ENCODE assay signal across 25 cellular contexts in the genomic region with DNA sequence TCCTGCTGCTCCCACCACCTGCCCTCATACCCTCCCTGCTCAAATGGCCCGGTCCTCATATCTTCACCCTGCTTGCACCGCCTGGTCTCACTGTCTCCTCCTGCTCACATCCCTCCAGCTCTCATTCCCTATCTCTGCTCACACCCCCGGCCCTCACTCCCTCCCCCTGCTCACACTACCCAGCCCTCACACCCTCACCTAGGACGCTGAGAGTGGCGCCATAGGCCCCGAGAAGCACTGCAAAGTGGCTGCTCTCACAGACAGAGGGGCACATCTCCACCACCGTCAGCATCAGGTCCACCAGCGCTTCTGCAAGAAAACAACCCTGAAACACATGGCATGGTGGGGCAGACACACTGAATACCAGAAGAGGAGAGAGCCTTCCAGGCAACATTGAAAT. TPM values are rescaled to one million over a fixed set of nuclear protein-coding genes. Genes with fewer than 3 reads are reported as not detected.
A peak's percentile ranks its signal among the peaks of the same experiment; 100 is the strongest.
DNase-seq lines count a peak whose midpoint lies in the region; ATAC-seq and TF ChIP-seq lines count a peak whose summit lies in the region.
"Had no signal": no experiment of that assay in that cellular context is flagged by ENCODE, and none has a peak within 500 bp of the region (broad histone marks: within the 10 kb centered on the region; RNA-seq: fewer than 3 reads in every experiment).

No MANE protein-coding gene starts in this region.

- H3K27ac ChIP-seq in cingulate gyrus (ENCODE audit: low read depth, low read length) (peak overlapping the region; percentile 98), foreskin keratinocyte (no peak overlapping the region)
- H3K27ac ChIP-seq: epithelial cell of prostate, heart left ventricle, ovary, tibial artery, WERI-Rb-1 had no signal

- peak overlapping the region; percentile 14 for H3K27ac Mint-ChIP-seq in stimulated activated naive CD8-positive, alpha-beta T cell treated with anti-CD3 and anti-CD28 coated beads, Interleukin-15, Interleukin-2, amounts not matched to agents 100 ng/mL and 50 ng/mL, for 24 hours
- peak overlapping the region; percentile 81 for H3K27ac Mint-ChIP-seq in neural crest cell (ENCODE audit: unreplicated experiment)
- H3K27ac Mint-ChIP-seq: IgD-negative memory B cell, mesothelial cell of epicardium had no signal

- no peak for DNase-seq in stimulated activated naive CD8-positive, alpha-beta T cell treated with anti-CD3 and anti-CD28 coated beads, Interleukin-15, Interleukin-2, amounts not matched to agents 100 U/mL and 50 U/mL, for 24 hours
- DNase-seq in neural crest cell (ENCODE audit: low read depth, low spot score) = no peak
- no peak for DNase-seq in foreskin keratinocyte
- no peak for DNase-seq in mesenteric fat pad (ENCODE audit: low spot score)
- no peak for DNase-seq in stimulated activated CD4-positive, alpha-beta T cell treated with anti-CD3 and anti-CD28 coated beads, Interleukin-4, amount 100 ng/mL, for 24 hours
- DNase-seq: activated gamma-delta T cell; Calu3; heart left ventricle; left cardiac atrium; naive thymus-derived CD8-positive, alpha-beta T cell; NCI-H2081; ovary; stimulated activated CD4-positive, alpha-beta T cell treated with anti-CD3 and anti-CD28 coated beads, Interleukin-12 subunit alpha, Interleukin-12 subunit beta, amount 100 ng/mL, for 4 hours; stimulated activated CD4-positive, alpha-beta T cell treated with anti-CD3 and anti-CD28 coated beads, Interleukin-4, amount 100 ng/mL, for 4 hours; stimulated activated naive CD4-positive, alpha-beta T cell; tibial artery; WERI-Rb-1 had no signal

- H3K27me3 ChIP-seq in foreskin keratinocyte = no peaks in the 10 kb centered on the region
- H3K27me3 ChIP-seq: heart left ventricle, ovary, tibial artery had no signal

- no peaks in the 10 kb centered on the region for H3K9me3 Mint-ChIP-seq in stimulated activated naive CD8-positive, alpha-beta T cell treated with anti-CD3 and anti-CD28 coated beads, Interleukin-15, Interleukin-2, amounts not matched to agents 100 ng/mL and 50 ng/mL, for 24 hours
- H3K9me3 Mint-ChIP-seq in neural crest cell = peaks cover 4% of the 10 kb centered on the region
- H3K9me3 Mint-ChIP-seq: CD14-positive monocyte; naive thymus-derived CD8-positive, alpha-beta T cell had no signal

- H3K4me1 ChIP-seq in foreskin keratinocyte = no peaks in the 10 kb centered on the region
- H3K4me1 ChIP-seq: heart left ventricle, tibial artery had no signal

- no peaks in the 10 kb centered on the region for H3K27me3 Mint-ChIP-seq in stimulated activated naive CD8-positive, alpha-beta T cell treated with anti-CD3 and anti-CD28 coated beads, Interleukin-15, Interleukin-2, amounts not matched to agents 100 ng/mL and 50 ng/mL, for 24 hours
- H3K27me3 Mint-ChIP-seq in neural crest cell (ENCODE audit: low read depth) = peaks cover 4% of the 10 kb centered on the region
- H3K27me3 Mint-ChIP-seq: IgD-negative memory B cell; naive thymus-derived CD8-positive, alpha-beta T cell had no signal

- H3K36me3 Mint-ChIP-seq in stimulated activated naive CD8-positive, alpha-beta T cell treated with anti-CD3 and anti-CD28 coated beads, Interleukin-15, Interleukin-2, amounts not matched to agents 100 ng/mL and 50 ng/mL, for 24 hours (ENCODE audit: low read depth) = peaks cover 82% of the 10 kb centered on the region
- H3K36me3 Mint-ChIP-seq in neural crest cell (ENCODE audit: low read depth) = peaks cover 22% of the 10 kb centered on the region

- H3K4me1 Mint-ChIP-seq in stimulated activated naive CD8-positive, alpha-beta T cell treated with anti-CD3 and anti-CD28 coated beads, Interleukin-15, Interleukin-2, amounts not matched to agents 100 ng/mL and 50 ng/mL, for 24 hours (ENCODE audit: low read depth) = no peaks in the 10 kb centered on the region
- H3K4me1 Mint-ChIP-seq in neural crest cell = peaks cover 55% of the 10 kb centered on the region
- H3K4me1 Mint-ChIP-seq: CD14-positive monocyte, mesothelial cell of epicardium had no signal

- no peak for ATAC-seq in stimulated activated naive CD8-positive, alpha-beta T cell treated with anti-CD3 and anti-CD28 coated beads, Interleukin-15, Interleukin-2, amounts not matched to agents 100 U/mL and 50 U/mL, for 24 hours
- no peak for ATAC-seq in foreskin keratinocyte
- ATAC-seq: naive thymus-derived CD8-positive, alpha-beta T cell had no signal

- H3K4me3 Mint-ChIP-seq in stimulated activated naive CD8-positive, alpha-beta T cell treated with anti-CD3 and anti-CD28 coated beads, Interleukin-15, Interleukin-2, amounts not matched to agents 100 ng/mL and 50 ng/mL, for 24 hours = no peak overlapping the region
- no peak overlapping the region for H3K4me3 Mint-ChIP-seq in neural crest cell
- H3K4me3 Mint-ChIP-seq: CD14-positive monocyte; IgD-negative memory B cell; mesothelial cell of epicardium; naive thymus-derived CD8-positive, alpha-beta T cell had no signal

- no peak for TF ChIP-seq CTCF in neural crest cell (conservative IDR thresholded peaks at IDR 0.05)
- no peak for TF ChIP-seq CTCF in foreskin keratinocyte (conservative IDR thresholded peaks at IDR 0.05)

RNA-seq across cellular contexts. Expression of a gene that starts 38.6 kb away (rescaled TPM):
- total RNA-seq in neural crest cell (not detected in 2 replicates), foreskin keratinocyte (not detected in 2 replicates), mesenteric fat pad (149 TPM)
- not detected in 2 replicates for polyA plus RNA-seq in foreskin keratinocyte
- total RNA-seq: Calu3; Daoy; mesothelial cell of epicardium; naive thymus-derived CD8-positive, alpha-beta T cell; OCI-LY7 had no signal
- polyA plus RNA-seq: CD14-positive monocyte; IgD-negative memory B cell; naive thymus-derived CD8-positive, alpha-beta T cell had no signal

RNA-seq across cellular contexts. Expression of a gene that starts 55.6 kb away (rescaled TPM):
- total RNA-seq in neural crest cell = 22.2 and 23.1 TPM in 2 replicates
- total RNA-seq in foreskin keratinocyte = 27.0 and 27.1 TPM in 2 replicates
- polyA plus RNA-seq in foreskin keratinocyte = 5.1 and 5.8 TPM in 2 replicates
- total RNA-seq in mesenteric fat pad = 21.5 TPM

RNA-seq across cellular contexts. Expression of a gene that starts 58.4 kb away (rescaled TPM):
- total RNA-seq in neural crest cell (49.7 and 50.9 TPM in 2 replicates), foreskin keratinocyte (19.5 and 25.7 TPM in 2 replicates), mesenteric fat pad (5.4 TPM)
- polyA plus RNA-seq in foreskin keratinocyte = 18.7 and 26.0 TPM in 2 replicates

Comparison
In these comparisons a context has a peak if more than half of its experiments do, and no peak if none do; other contexts are left out.
1. RNA of a gene that starts 38.6 kb away (total RNA-seq): 149 TPM in mesenteric fat pad (single experiment); not detected in neural crest cell and not detected in foreskin keratinocyte; every median in the first group is over 100 times any median in the second.